In genomic region chr9:12784461-12785250, GRCh38 we compare ENCODE assay signal across 9 cellular contexts. TPM values are rescaled to one million over a fixed set of nuclear protein-coding genes. Genes with fewer than 3 reads are reported as not detected.
DNase-seq lines count a peak whose midpoint lies in the region; ATAC-seq and TF ChIP-seq lines count a peak whose summit lies in the region.
"Had no signal": no experiment of that assay in that cellular context is flagged by ENCODE, and none has a peak within 500 bp of the region (broad histone marks: within the 10 kb centered on the region; RNA-seq: fewer than 3 reads in every experiment).

No MANE protein-coding gene starts in this region.

- peaks cover 16% of the 10 kb centered on the region for H3K9me3 ChIP-seq in adipocyte (ENCODE audit: control insufficient read depth, low read length)
- H3K9me3 ChIP-seq in lower lobe of right lung = peaks cover 6% of the 10 kb centered on the region
- H3K9me3 ChIP-seq in neural progenitor cell (ENCODE audit: low read depth) = no peaks in the 10 kb centered on the region

- no peaks in the 10 kb centered on the region for H3K79me2 ChIP-seq in neural progenitor cell (ENCODE audit: low read depth)

- H3K36me3 Mint-ChIP-seq in neural progenitor cell = peaks cover 2% of the 10 kb centered on the region
- H3K36me3 Mint-ChIP-seq in activated naive CD4-positive, alpha-beta T cell treated with anti-CD3 and anti-CD28 coated beads, Interleukin-2, amount 10 ng/mL, durations not matched to agents 7 days and 5 days = no peaks in the 10 kb centered on the region
- no peaks in the 10 kb centered on the region for H3K36me3 Mint-ChIP-seq in activated CD8-positive, alpha-beta T cell treated with anti-CD3 and anti-CD28 coated beads for 36 hours (ENCODE audit: low read depth)

- TF ChIP-seq CTCF in lower lobe of right lung (IDR thresholded peaks at IDR 0.05) (no peak), neural progenitor cell (IDR thresholded peaks at IDR 0.05) (no peak)
- TF ChIP-seq CTCF in activated CD8-positive, alpha-beta T cell treated with anti-CD3 and anti-CD28 coated beads for 36 hours (IDR thresholded peaks at IDR 0.05) = no peak

- no peak overlapping the region for H3K27ac Mint-ChIP-seq in neural progenitor cell
- no peak overlapping the region for H3K27ac Mint-ChIP-seq in activated naive CD4-positive, alpha-beta T cell treated with anti-CD3 and anti-CD28 coated beads, Interleukin-2, amount 10 ng/mL, durations not matched to agents 7 days and 5 days
- H3K27ac Mint-ChIP-seq in activated CD8-positive, alpha-beta T cell treated with anti-CD3 and anti-CD28 coated beads for 36 hours = no peak overlapping the region

- DNase-seq in EL = peak; percentile 95
- peak; percentile 85 for DNase-seq in adipocyte (ENCODE audit: low read depth)
- DNase-seq in lower lobe of right lung = peak; percentile 70
- DNase-seq in neural progenitor cell (ENCODE audit: low spot score) = no peak
- no peak for DNase-seq in NCI-H2107 (lab: John Stamatoyannopoulos, UW)
- DNase-seq in activated naive CD4-positive, alpha-beta T cell treated with anti-CD3 and anti-CD28 coated beads, Interleukin-2, amount 10 ng/mL, durations not matched to agents 7 days and 5 days = no peak
- DNase-seq in activated CD8-positive, alpha-beta T cell treated with anti-CD3 and anti-CD28 coated beads for 36 hours = no peak

- peaks cover 6% of the 10 kb centered on the region for H3K4me1 Mint-ChIP-seq in neural progenitor cell
- no peaks in the 10 kb centered on the region for H3K4me1 Mint-ChIP-seq in activated naive CD4-positive, alpha-beta T cell treated with anti-CD3 and anti-CD28 coated beads, Interleukin-2, amount 10 ng/mL, durations not matched to agents 7 days and 5 days
- no peaks in the 10 kb centered on the region for H3K4me1 Mint-ChIP-seq in activated CD8-positive, alpha-beta T cell treated with anti-CD3 and anti-CD28 coated beads for 36 hours (ENCODE audit: low read depth)

- peaks cover 37% of the 10 kb centered on the region for H3K4me1 ChIP-seq in adipocyte (ENCODE audit: control insufficient read depth, insufficient read depth, low read length)
- H3K4me1 ChIP-seq in lower lobe of right lung = peaks cover 16% of the 10 kb centered on the region
- H3K4me1 ChIP-seq in neural progenitor cell = no peaks in the 10 kb centered on the region

- H4K20me1 ChIP-seq in neural progenitor cell (ENCODE audit: low read depth) = no peaks in the 10 kb centered on the region

- H3K36me3 ChIP-seq in adipocyte (ENCODE audit: control insufficient read depth, insufficient read depth, low read length, severe bottlenecking) (peaks cover 7% of the 10 kb centered on the region), lower lobe of right lung (no peaks in the 10 kb centered on the region), neural progenitor cell (no peaks in the 10 kb centered on the region)
- H3K36me3 ChIP-seq: cardiac muscle cell had no signal

- CTCF ChIA-PET in activated naive CD4-positive, alpha-beta T cell treated with anti-CD3 and anti-CD28 coated beads, Interleukin-2, amount 10 ng/mL, durations not matched to agents 7 days and 5 days (lab: Charles Lee) = no interaction called here
- CTCF ChIA-PET in activated CD8-positive, alpha-beta T cell treated with anti-CD3 and anti-CD28 coated beads for 36 hours (lab: Charles Lee) = no interaction called here

- H3K4me2 ChIP-seq in neural progenitor cell = no peak overlapping the region

- H3K4me3 ChIP-seq in adipocyte (ENCODE audit: low read length) = peak overlapping the region; percentile 23
- no peak overlapping the region for H3K4me3 ChIP-seq in lower lobe of right lung
- no peak overlapping the region for H3K4me3 ChIP-seq in neural progenitor cell
- H3K4me3 ChIP-seq: cardiac muscle cell had no signal

- H3K9ac ChIP-seq in adipocyte (ENCODE audit: low read length) (peak overlapping the region; percentile 58), neural progenitor cell (no peak overlapping the region)

- no peaks in the 10 kb centered on the region for H3F3A ChIP-seq in neural progenitor cell (ENCODE audit: low read depth)

- POLR2A ChIA-PET in activated CD8-positive, alpha-beta T cell treated with anti-CD3 and anti-CD28 coated beads for 36 hours (lab: Charles Lee) = no interaction called here

- ATAC-seq in HG03045 (IDR thresholded peaks at IDR 0.05; ENCODE audit: unreplicated experiment) (peak; percentile 81), lower lobe of right lung (peak; percentile 96 to 97)
- ATAC-seq in activated CD8-positive, alpha-beta T cell treated with anti-CD3 and anti-CD28 coated beads for 36 hours = no peak

- H3K9me3 Mint-ChIP-seq in neural progenitor cell = peaks cover 19% of the 10 kb centered on the region
- peaks cover 2% of the 10 kb centered on the region for H3K9me3 Mint-ChIP-seq in activated naive CD4-positive, alpha-beta T cell treated with anti-CD3 and anti-CD28 coated beads, Interleukin-2, amount 10 ng/mL, durations not matched to agents 7 days and 5 days
- H3K9me3 Mint-ChIP-seq in activated CD8-positive, alpha-beta T cell treated with anti-CD3 and anti-CD28 coated beads for 36 hours = peaks cover 3% of the 10 kb centered on the region

- H3K27me3 ChIP-seq in adipocyte (replicated peaks; ENCODE audit: control insufficient read depth, insufficient read depth, low read length) (no peaks in the 10 kb centered on the region), lower lobe of right lung (ENCODE audit: low read depth) (no peaks in the 10 kb centered on the region), neural progenitor cell (no peaks in the 10 kb centered on the region)
- H3K27me3 ChIP-seq: cardiac muscle cell had no signal

- H2AFZ ChIP-seq in neural progenitor cell (replicated peaks) = no peak overlapping the region

- no peaks in the 10 kb centered on the region for H3K27me3 Mint-ChIP-seq in neural progenitor cell (ENCODE audit: insufficient read depth, low read depth)
- H3K27me3 Mint-ChIP-seq in activated naive CD4-positive, alpha-beta T cell treated with anti-CD3 and anti-CD28 coated beads, Interleukin-2, amount 10 ng/mL, durations not matched to agents 7 days and 5 days = no peaks in the 10 kb centered on the region
- no peaks in the 10 kb centered on the region for H3K27me3 Mint-ChIP-seq in activated CD8-positive, alpha-beta T cell treated with anti-CD3 and anti-CD28 coated beads for 36 hours

- intact Hi-C loops in lower lobe of right lung (cut with DNase I) = no loop called here
- intact Hi-C loops in activated CD8-positive, alpha-beta T cell treated with anti-CD3 and anti-CD28 coated beads for 36 hours (cut with micrococcal nuclease) = no loop called here

- H3K4me3 Mint-ChIP-seq in neural progenitor cell = no peak overlapping the region
- no peak overlapping the region for H3K4me3 Mint-ChIP-seq in activated naive CD4-positive, alpha-beta T cell treated with anti-CD3 and anti-CD28 coated beads, Interleukin-2, amount 10 ng/mL, durations not matched to agents 7 days and 5 days
- H3K4me3 Mint-ChIP-seq in activated CD8-positive, alpha-beta T cell treated with anti-CD3 and anti-CD28 coated beads for 36 hours = no peak overlapping the region

- peak overlapping the region; percentile 84 for H3K27ac ChIP-seq in lower lobe of right lung
- H3K27ac ChIP-seq in neural progenitor cell = no peak overlapping the region
- H3K27ac ChIP-seq: cardiac muscle cell had no signal

RNA-seq across cellular contexts. Expression of gene LURAP1L, which starts 9.8 kb away (rescaled TPM):
- 29.2 TPM for total RNA-seq in lower lobe of right lung
- 0.75 and 0.77 TPM in 2 replicates for total RNA-seq in neural progenitor cell (ENCODE audit: low replicate concordance)
- not detected for total RNA-seq in activated CD8-positive, alpha-beta T cell treated with anti-CD3 and anti-CD28 coated beads for 36 hours

Comparison
In these comparisons a context has a peak if more than half of its experiments do, and no peak if none do; other contexts are left out.
1. DNase-seq: peak in EL (single experiment), adipocyte (single experiment) and lower lobe of right lung (single experiment); none in neural progenitor cell (single experiment), NCI-H2107 (single experiment), activated naive CD4-positive, alpha-beta T cell treated with anti-CD3 and anti-CD28 coated beads, Interleukin-2, amount 10 ng/mL, durations not matched to agents 7 days and 5 days (single experiment) and activated CD8-positive, alpha-beta T cell treated with anti-CD3 and anti-CD28 coated beads for 36 hours (single experiment).
2. RNA of gene LURAP1L, which starts 9.8 kb away (total RNA-seq): 29.2 TPM in lower lobe of right lung (single experiment); 0.75 to 0.77 TPM in neural progenitor cell and not detected in activated CD8-positive, alpha-beta T cell treated with anti-CD3 and anti-CD28 coated beads for 36 hours; every median in the first group is over 10 times any median in the second.